In the genomic region with DNA sequence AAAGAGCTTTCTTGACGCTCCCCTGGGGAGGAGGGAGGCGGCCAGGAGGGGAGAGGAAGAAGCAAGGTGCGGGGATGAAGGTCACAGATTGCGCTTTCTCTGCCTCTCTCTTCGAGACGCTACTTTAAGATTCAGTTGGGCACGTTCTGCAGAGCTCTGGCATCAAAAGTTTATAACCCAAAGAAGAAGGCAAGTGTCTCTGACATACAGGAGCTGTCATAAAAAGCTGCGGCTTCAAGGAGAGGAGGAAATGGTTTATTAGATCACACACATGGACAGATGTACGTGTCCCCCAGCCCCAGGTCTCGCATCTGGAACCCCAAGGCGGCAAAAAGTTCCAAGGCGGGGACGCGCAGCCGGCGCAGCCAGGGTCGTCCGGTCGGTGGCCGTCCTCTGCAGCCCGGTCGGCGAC, we compare ENCODE assay signal across 2 cellular contexts.
TF ChIP-seq lines count a peak whose summit lies in the region.

No MANE protein-coding gene starts in this region.

TF ChIP-seq in SK-N-SH, 30 proteins besides CTCF, POLR2A, EP300 and RAD21 (continued from another document):
- TF ChIP-seq, protein P1, sequence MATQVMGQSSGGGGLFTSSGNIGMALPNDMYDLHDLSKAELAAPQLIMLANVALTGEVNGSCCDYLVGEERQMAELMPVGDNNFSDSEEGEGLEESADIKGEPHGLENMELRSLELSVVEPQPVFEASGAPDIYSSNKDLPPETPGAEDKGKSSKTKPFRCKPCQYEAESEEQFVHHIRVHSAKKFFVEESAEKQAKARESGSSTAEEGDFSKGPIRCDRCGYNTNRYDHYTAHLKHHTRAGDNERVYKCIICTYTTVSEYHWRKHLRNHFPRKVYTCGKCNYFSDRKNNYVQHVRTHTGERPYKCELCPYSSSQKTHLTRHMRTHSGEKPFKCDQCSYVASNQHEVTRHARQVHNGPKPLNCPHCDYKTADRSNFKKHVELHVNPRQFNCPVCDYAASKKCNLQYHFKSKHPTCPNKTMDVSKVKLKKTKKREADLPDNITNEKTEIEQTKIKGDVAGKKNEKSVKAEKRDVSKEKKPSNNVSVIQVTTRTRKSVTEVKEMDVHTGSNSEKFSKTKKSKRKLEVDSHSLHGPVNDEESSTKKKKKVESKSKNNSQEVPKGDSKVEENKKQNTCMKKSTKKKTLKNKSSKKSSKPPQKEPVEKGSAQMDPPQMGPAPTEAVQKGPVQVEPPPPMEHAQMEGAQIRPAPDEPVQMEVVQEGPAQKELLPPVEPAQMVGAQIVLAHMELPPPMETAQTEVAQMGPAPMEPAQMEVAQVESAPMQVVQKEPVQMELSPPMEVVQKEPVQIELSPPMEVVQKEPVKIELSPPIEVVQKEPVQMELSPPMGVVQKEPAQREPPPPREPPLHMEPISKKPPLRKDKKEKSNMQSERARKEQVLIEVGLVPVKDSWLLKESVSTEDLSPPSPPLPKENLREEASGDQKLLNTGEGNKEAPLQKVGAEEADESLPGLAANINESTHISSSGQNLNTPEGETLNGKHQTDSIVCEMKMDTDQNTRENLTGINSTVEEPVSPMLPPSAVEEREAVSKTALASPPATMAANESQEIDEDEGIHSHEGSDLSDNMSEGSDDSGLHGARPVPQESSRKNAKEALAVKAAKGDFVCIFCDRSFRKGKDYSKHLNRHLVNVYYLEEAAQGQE (IDR thresholded peaks at IDR 0.05; ENCODE audit: low read depth, low read length) = no peak
- TF ChIP-seq, protein P2, sequence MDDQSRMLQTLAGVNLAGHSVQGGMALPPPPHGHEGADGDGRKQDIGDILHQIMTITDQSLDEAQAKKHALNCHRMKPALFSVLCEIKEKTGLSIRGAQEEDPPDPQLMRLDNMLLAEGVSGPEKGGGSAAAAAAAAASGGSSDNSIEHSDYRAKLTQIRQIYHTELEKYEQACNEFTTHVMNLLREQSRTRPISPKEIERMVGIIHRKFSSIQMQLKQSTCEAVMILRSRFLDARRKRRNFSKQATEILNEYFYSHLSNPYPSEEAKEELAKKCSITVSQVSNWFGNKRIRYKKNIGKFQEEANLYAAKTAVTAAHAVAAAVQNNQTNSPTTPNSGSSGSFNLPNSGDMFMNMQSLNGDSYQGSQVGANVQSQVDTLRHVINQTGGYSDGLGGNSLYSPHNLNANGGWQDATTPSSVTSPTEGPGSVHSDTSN (IDR thresholded peaks at IDR 0.05) = no peak
- TF ChIP-seq, protein P3, sequence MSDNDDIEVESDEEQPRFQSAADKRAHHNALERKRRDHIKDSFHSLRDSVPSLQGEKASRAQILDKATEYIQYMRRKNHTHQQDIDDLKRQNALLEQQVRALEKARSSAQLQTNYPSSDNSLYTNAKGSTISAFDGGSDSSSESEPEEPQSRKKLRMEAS (IDR thresholded peaks at IDR 0.05; ENCODE audit: low read depth) = no peak
- TF ChIP-seq RXRA (IDR thresholded peaks at IDR 0.05; ENCODE audit: borderline replicate concordance, low read depth) = no peak
- TF ChIP-seq, protein P4, sequence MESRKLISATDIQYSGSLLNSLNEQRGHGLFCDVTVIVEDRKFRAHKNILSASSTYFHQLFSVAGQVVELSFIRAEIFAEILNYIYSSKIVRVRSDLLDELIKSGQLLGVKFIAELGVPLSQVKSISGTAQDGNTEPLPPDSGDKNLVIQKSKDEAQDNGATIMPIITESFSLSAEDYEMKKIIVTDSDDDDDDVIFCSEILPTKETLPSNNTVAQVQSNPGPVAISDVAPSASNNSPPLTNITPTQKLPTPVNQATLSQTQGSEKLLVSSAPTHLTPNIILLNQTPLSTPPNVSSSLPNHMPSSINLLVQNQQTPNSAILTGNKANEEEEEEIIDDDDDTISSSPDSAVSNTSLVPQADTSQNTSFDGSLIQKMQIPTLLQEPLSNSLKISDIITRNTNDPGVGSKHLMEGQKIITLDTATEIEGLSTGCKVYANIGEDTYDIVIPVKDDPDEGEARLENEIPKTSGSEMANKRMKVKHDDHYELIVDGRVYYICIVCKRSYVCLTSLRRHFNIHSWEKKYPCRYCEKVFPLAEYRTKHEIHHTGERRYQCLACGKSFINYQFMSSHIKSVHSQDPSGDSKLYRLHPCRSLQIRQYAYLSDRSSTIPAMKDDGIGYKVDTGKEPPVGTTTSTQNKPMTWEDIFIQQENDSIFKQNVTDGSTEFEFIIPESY (IDR thresholded peaks at IDR 0.05; ENCODE audit: borderline replicate concordance, low read depth) = no peak
- no peak for TF ChIP-seq GABPA (IDR thresholded peaks at IDR 0.05; ENCODE audit: low read depth)
- TF ChIP-seq, protein P5, sequence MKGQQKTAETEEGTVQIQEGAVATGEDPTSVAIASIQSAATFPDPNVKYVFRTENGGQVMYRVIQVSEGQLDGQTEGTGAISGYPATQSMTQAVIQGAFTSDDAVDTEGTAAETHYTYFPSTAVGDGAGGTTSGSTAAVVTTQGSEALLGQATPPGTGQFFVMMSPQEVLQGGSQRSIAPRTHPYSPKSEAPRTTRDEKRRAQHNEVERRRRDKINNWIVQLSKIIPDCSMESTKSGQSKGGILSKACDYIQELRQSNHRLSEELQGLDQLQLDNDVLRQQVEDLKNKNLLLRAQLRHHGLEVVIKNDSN (IDR thresholded peaks at IDR 0.05; ENCODE audit: borderline replicate concordance, low read depth) = no peak
- TF ChIP-seq TEAD4 (IDR thresholded peaks at IDR 0.05; ENCODE audit: borderline replicate concordance, insufficient read depth) = no peak
- TF ChIP-seq TCF12 (IDR thresholded peaks at IDR 0.05) = no peak
- TF ChIP-seq NFIC (IDR thresholded peaks at IDR 0.05; ENCODE audit: borderline replicate concordance) = no peak
- TF ChIP-seq YY1 (IDR thresholded peaks at IDR 0.05; ENCODE audit: low read depth) = no peak
- TF ChIP-seq NRF1 (IDR thresholded peaks at IDR 0.05; ENCODE audit: low read depth, low read length) = no peak
- TF ChIP-seq RCOR1 (IDR thresholded peaks at IDR 0.05; ENCODE audit: low read length) = no peak
- TF ChIP-seq MEF2A (IDR thresholded peaks at IDR 0.05; ENCODE audit: borderline replicate concordance, low read depth) = no peak
- no peak for TF ChIP-seq SMC3 (IDR thresholded peaks at IDR 0.05; ENCODE audit: low read depth, low read length)

TF ChIP-seq in SK-N-SH treated with all-trans-retinoic acid at 6 μM for 48 hours, 23 proteins besides CTCF, POLR2A, EP300 and RAD21 (continued from another document):
- TF ChIP-seq, protein P6, sequence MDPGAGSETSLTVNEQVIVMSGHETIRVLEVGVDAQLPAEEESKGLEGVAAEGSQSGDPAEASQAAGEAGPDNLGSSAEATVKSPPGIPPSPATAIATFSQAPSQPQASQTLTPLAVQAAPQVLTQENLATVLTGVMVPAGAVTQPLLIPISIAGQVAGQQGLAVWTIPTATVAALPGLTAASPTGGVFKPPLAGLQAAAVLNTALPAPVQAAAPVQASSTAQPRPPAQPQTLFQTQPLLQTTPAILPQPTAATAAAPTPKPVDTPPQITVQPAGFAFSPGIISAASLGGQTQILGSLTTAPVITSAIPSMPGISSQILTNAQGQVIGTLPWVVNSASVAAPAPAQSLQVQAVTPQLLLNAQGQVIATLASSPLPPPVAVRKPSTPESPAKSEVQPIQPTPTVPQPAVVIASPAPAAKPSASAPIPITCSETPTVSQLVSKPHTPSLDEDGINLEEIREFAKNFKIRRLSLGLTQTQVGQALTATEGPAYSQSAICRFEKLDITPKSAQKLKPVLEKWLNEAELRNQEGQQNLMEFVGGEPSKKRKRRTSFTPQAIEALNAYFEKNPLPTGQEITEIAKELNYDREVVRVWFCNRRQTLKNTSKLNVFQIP (CRISPR knock-in tag; IDR thresholded peaks at IDR 0.05; ENCODE audit: borderline replicate concordance, low read depth) = no peak
- TF ChIP-seq ISL1 (CRISPR knock-in tag; IDR thresholded peaks at IDR 0.05) (no peak), ZFP3 (CRISPR knock-in tag; IDR thresholded peaks at IDR 0.05) (no peak)
